In genomic region chr1:7187121-7187510, GRCh38 we compare ENCODE assay signal across 30 cellular contexts.
"Had no signal": no experiment of that assay in that cellular context is flagged by ENCODE, and none has a peak within 500 bp of the region (broad histone marks: within the 10 kb centered on the region; RNA-seq: fewer than 3 reads in every experiment).

No MANE protein-coding gene starts in this region.

- H3K4me3 ChIP-seq: adrenal gland, body of pancreas, esophagus squamous epithelium, gastroesophageal sphincter, heart right ventricle, hepatocyte had no signal

- H3K79me2 ChIP-seq: hepatocyte had no signal

- H3K9me3 Mint-ChIP-seq: activated CD4-positive, alpha-beta memory T cell treated with anti-CD3 and anti-CD28 coated beads, Interleukin-2, amount 10 ng/mL, durations not matched to agents 7 days and 5 days; activated CD4-positive, alpha-beta T cell treated with anti-CD3 and anti-CD28 coated beads, Interleukin-2, amount 10 ng/mL, durations not matched to agents 7 days and 5 days; activated T-helper 17 cell treated with anti-CD3 and anti-CD28 coated beads, Interleukin-2, amount 50 U/mL, for 72 hours; T-helper 2 cell treated with Interferon-gamma antibody and Interleukin-4, amounts not matched to agents 5 μg/mL and 100 μg/mL, for 36 hours had no signal

- H3K36me3 ChIP-seq: adrenal gland, esophagus squamous epithelium, gastroesophageal sphincter, heart right ventricle, WERI-Rb-1 had no signal

- H3K27ac Mint-ChIP-seq: activated CD4-positive, alpha-beta memory T cell treated with anti-CD3 and anti-CD28 coated beads, Interleukin-2, amount 10 ng/mL, durations not matched to agents 7 days and 5 days; activated CD4-positive, alpha-beta T cell treated with anti-CD3 and anti-CD28 coated beads, Interleukin-2, amount 10 ng/mL, durations not matched to agents 7 days and 5 days; activated naive CD8-positive, alpha-beta T cell; activated T-helper 17 cell treated with anti-CD3 and anti-CD28 coated beads, Interleukin-2, amount 50 U/mL, for 72 hours; T-helper 17 cell; T-helper 2 cell treated with Interferon-gamma antibody and Interleukin-4, amounts not matched to agents 5 μg/mL and 100 μg/mL, for 36 hours had no signal

- H3K27me3 ChIP-seq: adrenal gland, body of pancreas had no signal

- H3K36me3 Mint-ChIP-seq: activated naive CD8-positive, alpha-beta T cell had no signal

- H2AFZ ChIP-seq: hepatocyte had no signal

- H3K4me3 Mint-ChIP-seq: activated CD4-positive, alpha-beta memory T cell treated with anti-CD3 and anti-CD28 coated beads, Interleukin-2, amount 10 ng/mL, durations not matched to agents 7 days and 5 days; activated CD4-positive, alpha-beta T cell treated with anti-CD3 and anti-CD28 coated beads, Interleukin-2, amount 10 ng/mL, durations not matched to agents 7 days and 5 days; activated naive CD8-positive, alpha-beta T cell; activated T-cell treated with anti-CD3 and anti-CD28 coated beads, Interleukin-2, amount 50 U/mL, for 4 hours; activated T-helper 17 cell treated with anti-CD3 and anti-CD28 coated beads, Interleukin-2, amount 50 U/mL, for 72 hours; T-helper 17 cell; T-helper 2 cell treated with Interferon-gamma antibody and Interleukin-4, amounts not matched to agents 5 μg/mL and 100 μg/mL, for 36 hours had no signal

- H3K4me1 Mint-ChIP-seq: activated CD4-positive, alpha-beta memory T cell treated with anti-CD3 and anti-CD28 coated beads, Interleukin-2, amount 10 ng/mL, durations not matched to agents 7 days and 5 days; activated CD4-positive, alpha-beta T cell treated with anti-CD3 and anti-CD28 coated beads, Interleukin-2, amount 10 ng/mL, durations not matched to agents 7 days and 5 days; activated T-helper 17 cell treated with anti-CD3 and anti-CD28 coated beads, Interleukin-2, amount 50 U/mL, for 72 hours; T-helper 17 cell had no signal

- H3K27ac ChIP-seq: adrenal gland, body of pancreas, epithelial cell of prostate, esophagus squamous epithelium, gastroesophageal sphincter, heart right ventricle, hepatocyte, WERI-Rb-1 had no signal

- DNase-seq: activated CD4-positive, alpha-beta memory T cell treated with anti-CD3 and anti-CD28 coated beads, Interleukin-2, amount 10 ng/mL, durations not matched to agents 7 days and 5 days; activated CD4-positive, alpha-beta T cell treated with anti-CD3 and anti-CD28 coated beads for 4 hours; activated CD4-positive, alpha-beta T cell treated with anti-CD3 and anti-CD28 coated beads, Interleukin-2, amount 10 ng/mL, durations not matched to agents 7 days and 5 days; activated CD4-positive, alpha-beta T cell treated with anti-CD3 and anti-CD28 coated beads, Interleukin-2, amount 50 U/mL, for 4 hours; activated CD4-positive, CD25-positive, alpha-beta regulatory T cell; activated CD4-positive, CD25-positive, alpha-beta regulatory T cell treated with anti-CD3 and anti-CD28 coated beads, Interleukin-2, amount 50 U/mL, for 72 hours; activated CD8-positive, alpha-beta memory T cell treated with anti-CD3 and anti-CD28 coated beads for 24 hours; activated effector memory CD4-positive, alpha-beta T cell treated with Interleukin-2 at 50 U/mL for 16 hours; activated gamma-delta T cell treated with Interleukin-2 at 50 U/mL for 16 hours; activated naive CD4-positive, alpha-beta T cell treated with anti-CD3 and anti-CD28 coated beads, Interleukin-2, amount 50 U/mL, for 16 hours; activated naive CD4-positive, alpha-beta T cell treated with Interleukin-2 at 50 U/mL for 16 hours; activated T-cell treated with anti-CD3 and anti-CD28 coated beads, Interleukin-2, amount 50 U/mL, for 4 hours; adrenal gland; amygdala; aorta; body of pancreas; caudate nucleus; effector CD8-positive, alpha-beta T cell; esophagus squamous epithelium; foreskin melanocyte; heart right ventricle; T-helper 17 cell; T1000; WERI-Rb-1 had no signal

- H3K4me2 ChIP-seq: hepatocyte had no signal

- H3K27me3 Mint-ChIP-seq: activated CD4-positive, alpha-beta memory T cell treated with anti-CD3 and anti-CD28 coated beads, Interleukin-2, amount 10 ng/mL, durations not matched to agents 7 days and 5 days had no signal

- ATAC-seq: activated T-cell treated with anti-CD3 and anti-CD28 coated beads, Interleukin-2, amount 50 U/mL, for 4 hours; activated T-helper 17 cell treated with anti-CD3 and anti-CD28 coated beads, Interleukin-2, amount 50 U/mL, for 72 hours; body of pancreas; gastroesophageal sphincter; heart right ventricle; T-helper 17 cell had no signal

- H3K4me1 ChIP-seq: body of pancreas, esophagus squamous epithelium, gastroesophageal sphincter, heart right ventricle had no signal

- H3K9me3 ChIP-seq: adrenal gland, body of pancreas, esophagus squamous epithelium, gastroesophageal sphincter had no signal
